Comparison of ENCODE assay signal across 1 cellular context in the genomic region with DNA sequence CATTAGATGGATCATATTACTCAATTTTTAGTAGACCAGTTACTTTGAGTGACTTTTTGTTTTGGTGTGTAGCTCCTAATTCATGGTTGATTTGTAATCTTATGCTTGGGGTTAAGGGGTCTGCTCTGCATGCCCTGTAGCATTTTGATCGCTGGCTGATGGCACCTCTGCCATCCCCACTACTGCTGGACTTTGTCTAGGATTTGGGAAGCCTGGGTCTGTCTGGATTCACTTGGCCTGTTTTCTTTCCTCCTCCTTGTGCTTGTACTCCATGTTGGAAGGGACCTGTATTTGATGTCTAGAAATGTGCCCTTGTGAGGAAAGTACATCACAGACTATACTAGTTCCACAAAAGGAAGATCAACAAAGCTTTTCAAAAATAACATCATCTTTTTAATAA.
TF ChIP-seq lines count a peak whose summit lies in the region.

No MANE protein-coding gene starts in this region.

TF ChIP-seq in IMR-90, 13 proteins besides CTCF, POLR2A, EP300 and RAD21:
- TF ChIP-seq FOS (IDR thresholded peaks at IDR 0.05; ENCODE audit: low read depth, low read length) (no peak), RCOR1 (IDR thresholded peaks at IDR 0.05; ENCODE audit: insufficient replicate concordance, low read length) (no peak), CEBPB (IDR thresholded peaks at IDR 0.05; ENCODE audit: low read depth, low read length) (no peak), MAFK (IDR thresholded peaks at IDR 0.05; ENCODE audit: low read depth, low read length) (no peak), RFX5 (IDR thresholded peaks at IDR 0.05; ENCODE audit: low read depth, low read length) (no peak), CHD1 (IDR thresholded peaks at IDR 0.05; ENCODE audit: low read depth, low read length) (no peak), NFE2L2 (IDR thresholded peaks at IDR 0.05; ENCODE audit: low read depth, low read length) (no peak), SMC3 (IDR thresholded peaks at IDR 0.05; ENCODE audit: low read depth, low read length) (no peak), MXI1 (IDR thresholded peaks at IDR 0.05; ENCODE audit: borderline replicate concordance, low read depth, low read length) (no peak), BHLHE40 (IDR thresholded peaks at IDR 0.05; ENCODE audit: low read depth, low read length) (no peak), MAZ (IDR thresholded peaks at IDR 0.05; ENCODE audit: borderline replicate concordance, low read depth, low read length) (no peak)
- TF ChIP-seq, protein P1, sequence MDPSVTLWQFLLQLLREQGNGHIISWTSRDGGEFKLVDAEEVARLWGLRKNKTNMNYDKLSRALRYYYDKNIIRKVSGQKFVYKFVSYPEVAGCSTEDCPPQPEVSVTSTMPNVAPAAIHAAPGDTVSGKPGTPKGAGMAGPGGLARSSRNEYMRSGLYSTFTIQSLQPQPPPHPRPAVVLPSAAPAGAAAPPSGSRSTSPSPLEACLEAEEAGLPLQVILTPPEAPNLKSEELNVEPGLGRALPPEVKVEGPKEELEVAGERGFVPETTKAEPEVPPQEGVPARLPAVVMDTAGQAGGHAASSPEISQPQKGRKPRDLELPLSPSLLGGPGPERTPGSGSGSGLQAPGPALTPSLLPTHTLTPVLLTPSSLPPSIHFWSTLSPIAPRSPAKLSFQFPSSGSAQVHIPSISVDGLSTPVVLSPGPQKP (IDR thresholded peaks at IDR 0.05; ENCODE audit: borderline replicate concordance, low read depth, low read length) = no peak
- TF ChIP-seq, protein P2, sequence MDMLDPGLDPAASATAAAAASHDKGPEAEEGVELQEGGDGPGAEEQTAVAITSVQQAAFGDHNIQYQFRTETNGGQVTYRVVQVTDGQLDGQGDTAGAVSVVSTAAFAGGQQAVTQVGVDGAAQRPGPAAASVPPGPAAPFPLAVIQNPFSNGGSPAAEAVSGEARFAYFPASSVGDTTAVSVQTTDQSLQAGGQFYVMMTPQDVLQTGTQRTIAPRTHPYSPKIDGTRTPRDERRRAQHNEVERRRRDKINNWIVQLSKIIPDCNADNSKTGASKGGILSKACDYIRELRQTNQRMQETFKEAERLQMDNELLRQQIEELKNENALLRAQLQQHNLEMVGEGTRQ (IDR thresholded peaks at IDR 0.05; ENCODE audit: low read depth, low read length) = no peak
TF ChIP-seq in IMR-90: peak in this region for 0.
